1 cellular context compared by ENCODE assay signal in the genomic region with DNA sequence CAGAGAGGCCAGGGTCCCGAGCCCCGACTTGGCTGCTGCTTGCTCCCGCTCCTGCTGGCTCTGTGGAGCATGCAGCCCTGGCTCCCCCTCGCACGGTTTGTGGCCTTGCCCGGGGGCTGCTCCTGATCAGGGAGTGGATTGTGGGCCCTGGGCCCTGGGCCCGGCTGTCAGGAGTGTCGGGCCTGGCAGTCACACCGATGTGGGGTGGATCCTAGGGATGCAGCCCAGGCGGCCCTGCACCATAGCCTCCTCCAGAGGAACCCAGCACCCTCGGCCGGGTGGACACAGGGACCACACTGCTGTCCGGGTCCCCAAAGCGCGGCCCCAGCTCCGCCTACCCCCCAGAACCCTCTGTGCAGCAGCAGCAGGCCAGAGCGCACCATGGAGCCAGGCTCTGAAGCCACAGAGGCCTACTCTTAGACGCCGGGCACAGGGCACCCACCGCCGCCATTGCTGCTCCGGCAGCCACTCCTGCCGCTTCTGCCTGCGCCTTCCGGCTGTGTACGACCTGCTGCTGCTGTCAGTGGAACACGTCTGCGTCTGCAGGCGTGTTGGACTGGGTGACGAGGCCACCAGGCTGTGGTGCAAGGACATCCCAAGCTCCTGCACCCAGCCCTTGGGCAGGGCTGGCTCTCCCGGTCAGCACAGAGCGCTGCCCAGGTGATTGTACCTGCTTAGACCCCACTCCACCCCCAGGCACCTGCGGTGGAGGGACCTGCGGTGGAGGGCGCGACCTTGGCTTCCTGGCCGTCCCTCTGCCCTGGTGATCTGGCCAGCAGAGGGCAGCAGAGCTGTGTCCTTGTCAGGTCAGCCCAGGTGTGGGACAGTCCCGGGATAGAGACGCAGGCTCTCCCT.
TF ChIP-seq lines count a peak whose summit lies in the region.

No MANE protein-coding gene starts in this region.

TF ChIP-seq in HepG2, 621 proteins besides CTCF, POLR2A, EP300 and RAD21 (continued from another document):
- TF ChIP-seq NFYB (CRISPR knock-in tag; IDR thresholded peaks at IDR 0.05) (no peak), ZNF660 (CRISPR knock-in tag; IDR thresholded peaks at IDR 0.05; ENCODE audit: borderline replicate concordance, low read depth) (no peak), ZNF510 (CRISPR knock-in tag; IDR thresholded peaks at IDR 0.05; ENCODE audit: low read depth) (no peak), ZNF383 (CRISPR knock-in tag; IDR thresholded peaks at IDR 0.05; ENCODE audit: borderline replicate concordance) (no peak), ZBTB8A (CRISPR knock-in tag; IDR thresholded peaks at IDR 0.05; ENCODE audit: borderline replicate concordance, low read depth) (no peak), TSC22D2 (CRISPR knock-in tag; IDR thresholded peaks at IDR 0.05; ENCODE audit: borderline replicate concordance) (no peak), ZNF552 (CRISPR knock-in tag; IDR thresholded peaks at IDR 0.05; ENCODE audit: borderline replicate concordance) (no peak), ZNF776 (CRISPR knock-in tag; IDR thresholded peaks at IDR 0.05) (no peak), ELF3 (CRISPR knock-in tag; IDR thresholded peaks at IDR 0.05) (no peak), ZNF33B (CRISPR knock-in tag; IDR thresholded peaks at IDR 0.05) (no peak), JUNB (CRISPR knock-in tag; IDR thresholded peaks at IDR 0.05; ENCODE audit: borderline replicate concordance) (no peak), MZF1 (CRISPR knock-in tag; IDR thresholded peaks at IDR 0.05; ENCODE audit: borderline replicate concordance) (no peak), SSRP1 (CRISPR knock-in tag; IDR thresholded peaks at IDR 0.05) (no peak), ZNF256 (CRISPR knock-in tag; conservative IDR thresholded peaks at IDR 0.05) (no peak), MTA1 (CRISPR knock-in tag; IDR thresholded peaks at IDR 0.05; ENCODE audit: borderline replicate concordance) (peak; percentile 48; the same call in 1 of the 2 replicates), ZNF724P (CRISPR knock-in tag; IDR thresholded peaks at IDR 0.05; ENCODE audit: borderline replicate concordance) (no peak), KLF12 (CRISPR knock-in tag; IDR thresholded peaks at IDR 0.05; ENCODE audit: borderline replicate concordance) (no peak), SRF (IDR thresholded peaks at IDR 0.05; ENCODE audit: low read depth, low read length) (no peak), ZNF777 (CRISPR knock-in tag; IDR thresholded peaks at IDR 0.05) (no peak), FLYWCH1 (CRISPR knock-in tag; IDR thresholded peaks at IDR 0.05) (no peak), SAP130 (CRISPR knock-in tag; IDR thresholded peaks at IDR 0.05; ENCODE audit: low read depth) (peak; percentile 42; the same call in 1 of the 2 replicates), NBN (conservative IDR thresholded peaks at IDR 0.05) (no peak), ZNF264 (CRISPR knock-in tag; IDR thresholded peaks at IDR 0.05) (no peak), ZNF101 (CRISPR knock-in tag; IDR thresholded peaks at IDR 0.05; ENCODE audit: borderline replicate concordance, low read depth) (no peak), ZNF720 (CRISPR knock-in tag; IDR thresholded peaks at IDR 0.05) (no peak), TP53 (CRISPR knock-in tag; conservative IDR thresholded peaks at IDR 0.05) (no peak), TCF12 (IDR thresholded peaks at IDR 0.05) (no peak), TCF12 (CRISPR knock-in tag; IDR thresholded peaks at IDR 0.05) (no peak), SP140L (CRISPR knock-in tag; IDR thresholded peaks at IDR 0.05; ENCODE audit: borderline replicate concordance) (no peak), AGO2 (optimal IDR thresholded peaks at IDR 0.05; ENCODE audit: low read depth, low read length) (no peak), NR3C1 (CRISPR knock-in tag; IDR thresholded peaks at IDR 0.05) (no peak), PHB2 (IDR thresholded peaks at IDR 0.05; ENCODE audit: partially characterized antibody) (no peak), YEATS2 (CRISPR knock-in tag; IDR thresholded peaks at IDR 0.05; ENCODE audit: borderline replicate concordance) (no peak), ZFP36L2 (CRISPR knock-in tag; IDR thresholded peaks at IDR 0.05) (no peak), TEAD3 (CRISPR knock-in tag; optimal IDR thresholded peaks at IDR 0.05; ENCODE audit: borderline replicate concordance) (no peak), NCOR1 (IDR thresholded peaks at IDR 0.05; ENCODE audit: borderline replicate concordance, low read length) (no peak), TEAD2 (CRISPR knock-in tag; IDR thresholded peaks at IDR 0.05) (no peak), HHEX (CRISPR knock-in tag; IDR thresholded peaks at IDR 0.05) (no peak), CBX1 (IDR thresholded peaks at IDR 0.05; ENCODE audit: low read depth) (no peak), ZNF20 (CRISPR knock-in tag; IDR thresholded peaks at IDR 0.05) (no peak), KDM6A (CRISPR knock-in tag; IDR thresholded peaks at IDR 0.05; ENCODE audit: low read depth) (no peak), ISX (CRISPR knock-in tag; conservative IDR thresholded peaks at IDR 0.05) (no peak), GABPB1 (CRISPR knock-in tag; IDR thresholded peaks at IDR 0.05) (peak; percentile 52; the same call in 1 of the 2 replicates), ZNF598 (CRISPR knock-in tag; IDR thresholded peaks at IDR 0.05; ENCODE audit: borderline replicate concordance) (no peak)
- TF ChIP-seq, protein P1, sequence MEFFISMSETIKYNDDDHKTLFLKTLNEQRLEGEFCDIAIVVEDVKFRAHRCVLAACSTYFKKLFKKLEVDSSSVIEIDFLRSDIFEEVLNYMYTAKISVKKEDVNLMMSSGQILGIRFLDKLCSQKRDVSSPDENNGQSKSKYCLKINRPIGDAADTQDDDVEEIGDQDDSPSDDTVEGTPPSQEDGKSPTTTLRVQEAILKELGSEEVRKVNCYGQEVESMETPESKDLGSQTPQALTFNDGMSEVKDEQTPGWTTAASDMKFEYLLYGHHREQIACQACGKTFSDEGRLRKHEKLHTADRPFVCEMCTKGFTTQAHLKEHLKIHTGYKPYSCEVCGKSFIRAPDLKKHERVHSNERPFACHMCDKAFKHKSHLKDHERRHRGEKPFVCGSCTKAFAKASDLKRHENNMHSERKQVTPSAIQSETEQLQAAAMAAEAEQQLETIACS (CRISPR knock-in tag; IDR thresholded peaks at IDR 0.05), result no peak
- TF ChIP-seq, protein P2, sequence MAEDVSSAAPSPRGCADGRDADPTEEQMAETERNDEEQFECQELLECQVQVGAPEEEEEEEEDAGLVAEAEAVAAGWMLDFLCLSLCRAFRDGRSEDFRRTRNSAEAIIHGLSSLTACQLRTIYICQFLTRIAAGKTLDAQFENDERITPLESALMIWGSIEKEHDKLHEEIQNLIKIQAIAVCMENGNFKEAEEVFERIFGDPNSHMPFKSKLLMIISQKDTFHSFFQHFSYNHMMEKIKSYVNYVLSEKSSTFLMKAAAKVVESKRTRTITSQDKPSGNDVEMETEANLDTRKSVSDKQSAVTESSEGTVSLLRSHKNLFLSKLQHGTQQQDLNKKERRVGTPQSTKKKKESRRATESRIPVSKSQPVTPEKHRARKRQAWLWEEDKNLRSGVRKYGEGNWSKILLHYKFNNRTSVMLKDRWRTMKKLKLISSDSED (CRISPR knock-in tag; IDR thresholded peaks at IDR 0.05), result no peak
- TF ChIP-seq, protein P3, sequence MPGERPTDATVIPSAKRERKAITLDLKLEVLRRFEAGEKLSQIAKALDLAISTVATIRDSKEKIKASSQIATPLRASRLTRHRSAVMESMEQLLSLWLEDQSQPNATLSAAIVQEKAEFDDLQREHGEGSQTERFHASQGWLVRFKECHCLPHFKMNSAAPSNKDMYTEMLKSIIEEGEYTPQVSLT (CRISPR knock-in tag; IDR thresholded peaks at IDR 0.05; ENCODE audit: borderline replicate concordance, low read depth), result no peak
- TF ChIP-seq, protein P4, sequence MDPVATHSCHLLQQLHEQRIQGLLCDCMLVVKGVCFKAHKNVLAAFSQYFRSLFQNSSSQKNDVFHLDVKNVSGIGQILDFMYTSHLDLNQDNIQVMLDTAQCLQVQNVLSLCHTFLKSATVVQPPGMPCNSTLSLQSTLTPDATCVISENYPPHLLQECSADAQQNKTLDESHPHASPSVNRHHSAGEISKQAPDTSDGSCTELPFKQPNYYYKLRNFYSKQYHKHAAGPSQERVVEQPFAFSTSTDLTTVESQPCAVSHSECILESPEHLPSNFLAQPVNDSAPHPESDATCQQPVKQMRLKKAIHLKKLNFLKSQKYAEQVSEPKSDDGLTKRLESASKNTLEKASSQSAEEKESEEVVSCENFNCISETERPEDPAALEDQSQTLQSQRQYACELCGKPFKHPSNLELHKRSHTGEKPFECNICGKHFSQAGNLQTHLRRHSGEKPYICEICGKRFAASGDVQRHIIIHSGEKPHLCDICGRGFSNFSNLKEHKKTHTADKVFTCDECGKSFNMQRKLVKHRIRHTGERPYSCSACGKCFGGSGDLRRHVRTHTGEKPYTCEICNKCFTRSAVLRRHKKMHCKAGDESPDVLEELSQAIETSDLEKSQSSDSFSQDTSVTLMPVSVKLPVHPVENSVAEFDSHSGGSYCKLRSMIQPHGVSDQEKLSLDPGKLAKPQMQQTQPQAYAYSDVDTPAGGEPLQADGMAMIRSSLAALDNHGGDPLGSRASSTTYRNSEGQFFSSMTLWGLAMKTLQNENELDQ (CRISPR knock-in tag; IDR thresholded peaks at IDR 0.05; ENCODE audit: borderline replicate concordance), result no peak
- TF ChIP-seq, protein P5, sequence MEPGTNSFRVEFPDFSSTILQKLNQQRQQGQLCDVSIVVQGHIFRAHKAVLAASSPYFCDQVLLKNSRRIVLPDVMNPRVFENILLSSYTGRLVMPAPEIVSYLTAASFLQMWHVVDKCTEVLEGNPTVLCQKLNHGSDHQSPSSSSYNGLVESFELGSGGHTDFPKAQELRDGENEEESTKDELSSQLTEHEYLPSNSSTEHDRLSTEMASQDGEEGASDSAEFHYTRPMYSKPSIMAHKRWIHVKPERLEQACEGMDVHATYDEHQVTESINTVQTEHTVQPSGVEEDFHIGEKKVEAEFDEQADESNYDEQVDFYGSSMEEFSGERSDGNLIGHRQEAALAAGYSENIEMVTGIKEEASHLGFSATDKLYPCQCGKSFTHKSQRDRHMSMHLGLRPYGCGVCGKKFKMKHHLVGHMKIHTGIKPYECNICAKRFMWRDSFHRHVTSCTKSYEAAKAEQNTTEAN (CRISPR knock-in tag; conservative IDR thresholded peaks at IDR 0.05), result no peak
- TF ChIP-seq, protein P6, sequence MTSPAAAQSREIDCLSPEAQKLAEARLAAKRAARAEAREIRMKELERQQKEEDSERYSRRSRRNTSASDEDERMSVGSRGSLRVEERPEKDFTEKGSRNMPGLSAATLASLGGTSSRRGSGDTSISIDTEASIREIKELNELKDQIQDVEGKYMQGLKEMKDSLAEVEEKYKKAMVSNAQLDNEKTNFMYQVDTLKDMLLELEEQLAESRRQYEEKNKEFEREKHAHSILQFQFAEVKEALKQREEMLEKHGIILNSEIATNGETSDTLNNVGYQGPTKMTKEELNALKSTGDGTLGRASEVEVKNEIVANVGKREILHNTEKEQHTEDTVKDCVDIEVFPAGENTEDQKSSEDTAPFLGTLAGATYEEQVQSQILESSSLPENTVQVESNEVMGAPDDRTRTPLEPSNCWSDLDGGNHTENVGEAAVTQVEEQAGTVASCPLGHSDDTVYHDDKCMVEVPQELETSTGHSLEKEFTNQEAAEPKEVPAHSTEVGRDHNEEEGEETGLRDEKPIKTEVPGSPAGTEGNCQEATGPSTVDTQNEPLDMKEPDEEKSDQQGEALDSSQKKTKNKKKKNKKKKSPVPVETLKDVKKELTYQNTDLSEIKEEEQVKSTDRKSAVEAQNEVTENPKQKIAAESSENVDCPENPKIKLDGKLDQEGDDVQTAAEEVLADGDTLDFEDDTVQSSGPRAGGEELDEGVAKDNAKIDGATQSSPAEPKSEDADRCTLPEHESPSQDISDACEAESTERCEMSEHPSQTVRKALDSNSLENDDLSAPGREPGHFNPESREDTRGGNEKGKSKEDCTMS (CRISPR knock-in tag; conservative IDR thresholded peaks at IDR 0.05), result no peak
- TF ChIP-seq, protein P7, sequence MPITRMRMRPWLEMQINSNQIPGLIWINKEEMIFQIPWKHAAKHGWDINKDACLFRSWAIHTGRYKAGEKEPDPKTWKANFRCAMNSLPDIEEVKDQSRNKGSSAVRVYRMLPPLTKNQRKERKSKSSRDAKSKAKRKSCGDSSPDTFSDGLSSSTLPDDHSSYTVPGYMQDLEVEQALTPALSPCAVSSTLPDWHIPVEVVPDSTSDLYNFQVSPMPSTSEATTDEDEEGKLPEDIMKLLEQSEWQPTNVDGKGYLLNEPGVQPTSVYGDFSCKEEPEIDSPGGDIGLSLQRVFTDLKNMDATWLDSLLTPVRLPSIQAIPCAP (CRISPR knock-in tag; IDR thresholded peaks at IDR 0.05; ENCODE audit: low read depth), result no peak
- TF ChIP-seq, protein P8, sequence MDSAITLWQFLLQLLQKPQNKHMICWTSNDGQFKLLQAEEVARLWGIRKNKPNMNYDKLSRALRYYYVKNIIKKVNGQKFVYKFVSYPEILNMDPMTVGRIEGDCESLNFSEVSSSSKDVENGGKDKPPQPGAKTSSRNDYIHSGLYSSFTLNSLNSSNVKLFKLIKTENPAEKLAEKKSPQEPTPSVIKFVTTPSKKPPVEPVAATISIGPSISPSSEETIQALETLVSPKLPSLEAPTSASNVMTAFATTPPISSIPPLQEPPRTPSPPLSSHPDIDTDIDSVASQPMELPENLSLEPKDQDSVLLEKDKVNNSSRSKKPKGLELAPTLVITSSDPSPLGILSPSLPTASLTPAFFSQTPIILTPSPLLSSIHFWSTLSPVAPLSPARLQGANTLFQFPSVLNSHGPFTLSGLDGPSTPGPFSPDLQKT (CRISPR knock-in tag; IDR thresholded peaks at IDR 0.05; ENCODE audit: borderline replicate concordance), result no peak
